ENCODE assay signal across 25 cellular contexts in the genomic region with DNA sequence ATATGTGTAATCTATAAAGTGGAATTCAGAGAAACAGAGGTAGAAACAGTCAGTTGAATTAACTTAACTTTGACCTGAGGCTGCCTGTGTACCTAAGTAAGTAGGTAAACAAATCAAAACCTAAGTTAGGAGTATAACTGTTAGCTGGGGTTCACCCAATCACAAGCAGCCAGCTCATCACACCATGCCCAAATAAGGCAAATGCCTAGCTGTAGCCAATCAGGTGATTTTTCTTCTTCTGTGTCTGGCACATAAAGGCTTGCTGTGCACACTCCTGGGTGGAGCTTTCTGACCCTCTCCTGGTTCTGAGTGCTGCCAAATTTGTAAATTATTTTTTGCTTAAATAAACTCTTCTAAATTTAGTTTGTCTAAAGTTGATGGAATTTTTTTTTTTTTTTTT. TPM values are rescaled to one million over a fixed set of nuclear protein-coding genes. Genes with fewer than 3 reads are reported as not detected.
DNase-seq lines count a peak whose midpoint lies in the region; ATAC-seq, FAIRE-seq and TF ChIP-seq lines count a peak whose summit lies in the region.
"Had no signal": no experiment of that assay in that cellular context is flagged by ENCODE, and none has a peak within 500 bp of the region (broad histone marks: within the 10 kb centered on the region; RNA-seq: fewer than 3 reads in every experiment).

No MANE protein-coding gene starts in this region.

- no peak for FAIRE-seq in GM12878 (lab: Jason Lieb, UNC)
- FAIRE-seq: GM19239 had no signal

- POLR2A ChIA-PET in GM12878 (lab: Charles Lee) = interaction anchor here (0.6 kb wide), 1 partner anchor 140 kb away, joined by 6 read pairs; no protein-coding TSS in a partner anchor

- TF ChIP-seq EP300 in GM12878 (IDR thresholded peaks at IDR 0.05; ENCODE audit: borderline replicate concordance in 1 of 2, control insufficient read depth in 1 of 2, low read depth in 2 of 2, low read length in 2 of 2) = no peak

- no peaks in the 10 kb centered on the region for H3K4me1 Mint-ChIP-seq in activated naive CD4-positive, alpha-beta T cell treated with anti-CD3 and anti-CD28 coated beads for 36 hours (ENCODE audit: low read depth)
- no peaks in the 10 kb centered on the region for H3K4me1 Mint-ChIP-seq in T-helper 17 cell

- CTCF ChIA-PET in activated naive CD4-positive, alpha-beta T cell treated with anti-CD3 and anti-CD28 coated beads for 36 hours (lab: Charles Lee) = interaction anchor here (0.7 kb wide), 1 partner anchor 109 kb away, joined by 3 read pairs; no protein-coding TSS in a partner anchor
- CTCF ChIA-PET in GM12878 (lab: Yijun Ruan, JAX) = interaction anchor here (1.3 kb wide), 1 partner anchor 53 kb away, joined by 3 read pairs; no protein-coding TSS in a partner anchor

- no peak overlapping the region for H3K4me3 Mint-ChIP-seq in activated naive CD4-positive, alpha-beta T cell treated with anti-CD3 and anti-CD28 coated beads for 36 hours
- H3K4me3 Mint-ChIP-seq in T-helper 17 cell = no peak overlapping the region
- H3K4me3 Mint-ChIP-seq: CD4-positive, alpha-beta T cell; T-helper 1 cell treated with Interleukin-12 subunit alpha and Interleukin-12 subunit beta and Interleukin-4 antibody, amounts not matched to agents 30 μg/mL and 1 μg/mL, for 36 hours had no signal

- peak; percentile 22 to 52 for ATAC-seq in activated naive CD4-positive, alpha-beta T cell treated with anti-CD3 and anti-CD28 coated beads, Interleukin-2, amount 50 U/mL, for 72 hours
- ATAC-seq in GM12878 (peak; percentile 59), right lobe of liver (peak in 3 of 4 donors; percentile 34 to 57 (median 37)), GM19455 (IDR thresholded peaks at IDR 0.05; ENCODE audit: unreplicated experiment) (no peak), T-helper 17 cell (no peak)
- ATAC-seq: Panc1 had no signal

- DNase-seq in activated naive CD4-positive, alpha-beta T cell treated with anti-CD3 and anti-CD28 coated beads, Interleukin-2, amount 50 U/mL, for 72 hours (ENCODE audit: low spot score in 2 of 2) = no peak
- no peak for DNase-seq in activated naive CD4-positive, alpha-beta T cell treated with anti-CD3 and anti-CD28 coated beads for 36 hours
- DNase-seq in LNCaP clone FGC (ENCODE audit: low read depth) (peak; percentile 23), GM12878 (ENCODE audit: low read depth, low spot score) (no peak), right lobe of liver (no peak), NCI-H69 (lab: John Stamatoyannopoulos, UW) (no peak), T-helper 17 cell (no peak)
- DNase-seq: ACHN; CD4-positive, alpha-beta T cell; COR-L47; DMS153; EL; GF-D8; MV-4-11; NCI-H1694; NCI-H2171; NCI-H345; NCI-H524 had no signal

- in situ Hi-C loops in GM12878 (cut with MboI) = no loop called here

- H3K4me1 ChIP-seq in GM12878 (ENCODE audit: control insufficient read depth, insufficient read depth, low read length) (no peaks in the 10 kb centered on the region), right lobe of liver (no peaks in the 10 kb centered on the region)
- H3K4me1 ChIP-seq: BLaER1, SJSA1 had no signal

- no peaks in the 10 kb centered on the region for H3K36me3 Mint-ChIP-seq in activated naive CD4-positive, alpha-beta T cell treated with anti-CD3 and anti-CD28 coated beads, Interleukin-2, amount 50 U/mL, for 72 hours
- peaks cover 2% of the 10 kb centered on the region for H3K36me3 Mint-ChIP-seq in activated naive CD4-positive, alpha-beta T cell treated with anti-CD3 and anti-CD28 coated beads for 36 hours (ENCODE audit: low read depth)
- no peaks in the 10 kb centered on the region for H3K36me3 Mint-ChIP-seq in T-helper 17 cell (ENCODE audit: low read depth)

- no peaks in the 10 kb centered on the region for H3K27me3 ChIP-seq in GM12878 (replicated peaks in 1 of 2; ENCODE audit: control insufficient read depth in 2 of 2, insufficient read depth in 2 of 2, low read length in 1 of 2)
- no peaks in the 10 kb centered on the region for H3K27me3 ChIP-seq in right lobe of liver
- H3K27me3 ChIP-seq: BLaER1 had no signal

- SMC1A ChIA-PET in GM12878 (lab: Charles Lee; ENCODE audit: uncharacterized antibody, unreplicated experiment) = no interaction called here

- H3K4me2 ChIP-seq in GM12878 (ENCODE audit: control insufficient read depth, insufficient read depth) = no peak overlapping the region
- H3K4me2 ChIP-seq: BLaER1, KMS-11 had no signal

- TF ChIP-seq POLR2A in GM12878 (IDR thresholded peaks at IDR 0.05; ENCODE audit: low read depth, low read length) (no peak), right lobe of liver (IDR thresholded peaks at IDR 0.05) (no peak)

- H3K79me2 ChIP-seq in GM12878 (ENCODE audit: control insufficient read depth, insufficient read depth, low read length) = no peaks in the 10 kb centered on the region

- H3K4me3 ChIP-seq in LNCaP clone FGC (ENCODE audit: low read depth, low read length) (no peak overlapping the region), GM12878 (no peak overlapping the region), right lobe of liver (no peak overlapping the region)
- H3K4me3 ChIP-seq: BLaER1, SJSA1 had no signal

- RAD21 ChIA-PET in GM12878 (lab: Charles Lee; ENCODE audit: unreplicated experiment) = interaction anchor here (0.7 kb wide), 1 partner anchor 97 kb away, joined by 3 read pairs; no protein-coding TSS in a partner anchor

- no peak overlapping the region for H2AFZ ChIP-seq in GM12878 (ENCODE audit: control insufficient read depth, low read depth, low read length)

- intact Hi-C loops in activated naive CD4-positive, alpha-beta T cell treated with anti-CD3 and anti-CD28 coated beads for 36 hours (cut with micrococcal nuclease) = no loop called here
- intact Hi-C loops in GM12878 (cut with micrococcal nuclease; ENCODE audit: unreplicated experiment) (no loop called here), right lobe of liver (cut with DNase I) (no loop called here)

- H3K9me3 ChIP-seq in GM12878 (replicated peaks; ENCODE audit: control insufficient read depth, insufficient read depth, low read length) (no peaks in the 10 kb centered on the region; the same call in 2 of the 3 replicates), right lobe of liver (no peaks in the 10 kb centered on the region), T-helper 17 cell (ENCODE audit: control insufficient read depth, low read length, poor library complexity, severe bottlenecking) (no peaks in the 10 kb centered on the region)
- H3K9me3 ChIP-seq: SJSA1 had no signal

- no peak for TF ChIP-seq CTCF in LNCaP clone FGC (IDR thresholded peaks at IDR 0.05; ENCODE audit: control insufficient read depth, extremely low read depth, insufficient read depth)
- TF ChIP-seq CTCF in GM12878 (IDR thresholded peaks at IDR 0.05 in 2 of 3, conservative IDR thresholded peaks at IDR 0.05 in 1 of 3; ENCODE audit: control insufficient read depth in 2 of 3, extremely low read depth in 1 of 3, insufficient read depth in 1 of 3, low read depth in 3 of 3, low read length in 3 of 3) = no peak
- TF ChIP-seq CTCF in right lobe of liver (IDR thresholded peaks at IDR 0.05) = no peak

- no peak overlapping the region for H3K27ac Mint-ChIP-seq in activated naive CD4-positive, alpha-beta T cell treated with anti-CD3 and anti-CD28 coated beads, Interleukin-2, amount 50 U/mL, for 72 hours
- no peak overlapping the region for H3K27ac Mint-ChIP-seq in activated naive CD4-positive, alpha-beta T cell treated with anti-CD3 and anti-CD28 coated beads for 36 hours
- no peak overlapping the region for H3K27ac Mint-ChIP-seq in T-helper 17 cell
- H3K27ac Mint-ChIP-seq: CD4-positive, alpha-beta T cell; T-helper 1 cell treated with Interleukin-12 subunit alpha and Interleukin-12 subunit beta and Interleukin-4 antibody, amounts not matched to agents 30 μg/mL and 1 μg/mL, for 36 hours had no signal

- no peaks in the 10 kb centered on the region for H3K27me3 Mint-ChIP-seq in activated naive CD4-positive, alpha-beta T cell treated with anti-CD3 and anti-CD28 coated beads for 36 hours (ENCODE audit: low read depth)
- no peaks in the 10 kb centered on the region for H3K27me3 Mint-ChIP-seq in T-helper 17 cell

- H3K36me3 ChIP-seq in GM12878 (ENCODE audit: control insufficient read depth in 2 of 2, insufficient read depth in 2 of 2, low read length in 1 of 2) (no peaks in the 10 kb centered on the region), right lobe of liver (no peaks in the 10 kb centered on the region)
- H3K36me3 ChIP-seq: BLaER1, SJSA1 had no signal

- H3K27ac ChIP-seq in GM12878 (ENCODE audit: control insufficient read depth, insufficient read depth) (no peak overlapping the region), right lobe of liver (no peak overlapping the region)
- H3K27ac ChIP-seq: BLaER1, KMS-11, SJSA1 had no signal

- peaks cover 0 to 8% of the 10 kb centered on the region in 2 donors for H3K9me3 Mint-ChIP-seq in activated naive CD4-positive, alpha-beta T cell treated with anti-CD3 and anti-CD28 coated beads, Interleukin-2, amount 50 U/mL, for 72 hours
- peaks cover 3% of the 10 kb centered on the region for H3K9me3 Mint-ChIP-seq in activated naive CD4-positive, alpha-beta T cell treated with anti-CD3 and anti-CD28 coated beads for 36 hours

- no peak for TF ChIP-seq RAD21 in GM12878 (IDR thresholded peaks at IDR 0.05; ENCODE audit: insufficient read depth, low read depth, low read length)

- BruUV-seq in GM12878 (replicated peaks; lab: Mats Ljungman, UMichigan) = no TSS peak

- no peaks in the 10 kb centered on the region for H4K20me1 ChIP-seq in GM12878 (ENCODE audit: control insufficient read depth, insufficient read depth)
- H4K20me1 ChIP-seq: BLaER1 had no signal

- no peak overlapping the region for H3K9ac ChIP-seq in GM12878 (ENCODE audit: control insufficient read depth, insufficient read depth, low read length)
- H3K9ac ChIP-seq: BLaER1, KMS-11 had no signal

RNA-seq across cellular contexts. Expression of a gene that starts 54.7 kb away (rescaled TPM):
- total RNA-seq in activated naive CD4-positive, alpha-beta T cell treated with anti-CD3 and anti-CD28 coated beads, Interleukin-2, amount 50 U/mL, for 72 hours = 10 to 100 TPM; 14.2 to 17.1 TPM
- 10 to 100 TPM; 14.2 to 14.5 TPM for total RNA-seq in activated naive CD4-positive, alpha-beta T cell treated with anti-CD3 and anti-CD28 coated beads for 36 hours
- 16.4 and 17.8 TPM in 2 replicates for total RNA-seq in GM12878 (2013; cell fraction: nucleolus; rRNA removed)
- total RNA-seq in GM12878 (2014; rRNA removed) = 9.5 and 10.4 TPM in 2 replicates
- 8.1 and 8.2 TPM in 2 replicates for total RNA-seq in GM12878 (2014; rRNA removed; fragmentation: Illumina TruSeq; extraction: Trizol)
- 9.7 and 11.9 TPM in 2 replicates for total RNA-seq in GM12878 (2021)
- polyA plus RNA-seq in GM12878 (2011; ENCODE audit: low read depth) = 6.5 TPM
- polyA plus RNA-seq in GM12878 (2011; rRNA removed) = 9.9 and 11.0 TPM in 2 replicates
- 9.2 and 10.1 TPM in 2 replicates for polyA plus RNA-seq in GM12878 (2011; cell fraction: cytosol; rRNA removed)
- polyA plus RNA-seq in GM12878 (2011; cell fraction: nucleus; rRNA removed) = 31.9 and 38.7 TPM in 2 replicates
- polyA plus RNA-seq in GM12878 (2012) = 7.6 and 7.9 TPM in 2 replicates
- polyA plus RNA-seq in GM12878 (2014; fragmentation: Illumina TruSeq; extraction: Trizol) = 9.4 and 11.1 TPM in 2 replicates
- polyA plus RNA-seq in GM12878 (2014; fragmentation: Nextera tagmentation; extraction: Ambion mirVana) = 1 to 10 TPM; 3.0 to 3.1 TPM
- polyA plus RNA-seq in GM12878 (2014; rRNA removed) = 10.3 and 13.3 TPM in 2 replicates
- 1 to 10 TPM; 7.1 TPM for polyA plus RNA-seq in GM12878 (2016; fragmentation: Nextera tagmentation; extraction: Ambion mirVana)
- polyA minus RNA-seq in GM12878 (2011; rRNA and poly(A)+ RNA removed) = 7.8 and 10.0 TPM in 2 replicates
- 4.5 and 5.7 TPM in 2 replicates for polyA minus RNA-seq in GM12878 (2011; cell fraction: cytosol; rRNA and poly(A)+ RNA removed)
- 9.7 and 14.2 TPM in 2 replicates for polyA minus RNA-seq in GM12878 (2011; cell fraction: nucleus; rRNA and poly(A)+ RNA removed)
- total RNA-seq in right lobe of liver = 1 to 10 TPM; 3.3 to 7.5 (median 5.7) TPM
- 10 to 100 TPM; 41.4 to 47.3 TPM for total RNA-seq in T-helper 17 cell

RNA-seq across cellular contexts. Expression of a gene that starts 58.8 kb away (rescaled TPM):
- total RNA-seq in activated naive CD4-positive, alpha-beta T cell treated with anti-CD3 and anti-CD28 coated beads, Interleukin-2, amount 50 U/mL, for 72 hours = 10 to 100 TPM; 41.3 to 43.0 TPM
- total RNA-seq in activated naive CD4-positive, alpha-beta T cell treated with anti-CD3 and anti-CD28 coated beads for 36 hours = 10 to 100 TPM; 36.8 to 38.7 TPM
- total RNA-seq in GM12878 (2013; cell fraction: nucleolus; rRNA removed) = 43.0 and 46.6 TPM in 2 replicates
- total RNA-seq in GM12878 (2014; rRNA removed) (62.4 and 73.5 TPM in 2 replicates), GM12878 (2014; rRNA removed; fragmentation: Illumina TruSeq; extraction: Trizol) (39.2 and 43.9 TPM in 2 replicates), GM12878 (2021) (76.4 and 79.6 TPM in 2 replicates), right lobe of liver (10 to 100 TPM; 28.8 to 47.5 (median 38.9) TPM), T-helper 17 cell (10 to 100 TPM; 51.2 to 63.1 TPM)
- polyA plus RNA-seq in GM12878 (2011; ENCODE audit: low read depth) = 39.1 TPM
- polyA plus RNA-seq in GM12878 (2011; rRNA removed) (35.6 and 57.3 TPM in 2 replicates), GM12878 (2014; fragmentation: Illumina TruSeq; extraction: Trizol) (57.6 and 72.4 TPM in 2 replicates), GM12878 (2014; fragmentation: Nextera tagmentation; extraction: Ambion mirVana) (10 to 100 TPM; 13.1 to 18.2 TPM), GM12878 (2014; rRNA removed) (56.5 and 67.5 TPM in 2 replicates), GM12878 (2016; fragmentation: Nextera tagmentation; extraction: Ambion mirVana) (10 to 100 TPM; 69.9 to 75.3 TPM)
- polyA plus RNA-seq in GM12878 (2011; cell fraction: cytosol; rRNA removed) = 58.1 and 59.0 TPM in 2 replicates
- polyA plus RNA-seq in GM12878 (2011; cell fraction: nucleus; rRNA removed) = 62.3 and 84.6 TPM in 2 replicates
- polyA plus RNA-seq in GM12878 (2012) = 35.8 and 51.5 TPM in 2 replicates
- polyA minus RNA-seq in GM12878 (2011; rRNA and poly(A)+ RNA removed) = 45.0 and 62.8 TPM in 2 replicates
- 17.9 and 27.3 TPM in 2 replicates for polyA minus RNA-seq in GM12878 (2011; cell fraction: cytosol; rRNA and poly(A)+ RNA removed)
- polyA minus RNA-seq in GM12878 (2011; cell fraction: nucleus; rRNA and poly(A)+ RNA removed) = 15.7 and 26.6 TPM in 2 replicates

Comparison
In these comparisons a context has a peak if more than half of its experiments do, and no peak if none do; other contexts are left out.
1. ATAC-seq: peak in activated naive CD4-positive, alpha-beta T cell treated with anti-CD3 and anti-CD28 coated beads, Interleukin-2, amount 50 U/mL, for 72 hours (2 of 2), GM12878 (single experiment) and right lobe of liver (3 of 4); none in GM19455 (single experiment) and T-helper 17 cell (single experiment).